8 cellular contexts compared by ENCODE assay signal in the genomic region with DNA sequence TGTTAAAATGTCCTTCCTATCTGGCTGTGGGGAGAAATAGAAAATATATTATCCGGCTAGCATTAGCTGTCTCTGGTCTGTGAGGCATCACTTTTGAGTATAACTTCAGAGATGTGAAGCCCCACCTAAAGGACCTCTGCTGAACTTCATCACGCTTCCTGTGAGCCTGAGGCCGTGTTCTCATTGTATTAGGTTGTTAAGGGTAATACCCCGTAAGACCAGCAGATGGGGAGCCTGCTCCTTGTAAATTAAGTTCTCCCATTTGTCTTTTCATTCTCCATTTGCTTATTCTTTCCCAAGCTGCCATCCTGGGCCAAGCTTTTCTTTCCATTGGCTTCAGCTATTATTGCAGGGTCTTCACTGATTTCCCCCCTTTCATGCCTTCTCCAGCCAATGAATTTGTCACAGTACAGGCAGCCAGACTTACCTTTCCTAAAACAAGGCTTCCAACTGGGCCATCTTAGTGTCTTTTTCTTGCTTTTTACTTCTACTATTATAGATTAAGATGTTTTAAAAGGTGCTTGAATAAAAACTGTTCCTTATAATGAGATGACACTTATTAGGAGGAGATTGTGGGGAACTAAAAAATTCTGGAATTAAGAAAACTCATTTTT. TPM values are rescaled to one million over a fixed set of nuclear protein-coding genes. Genes with fewer than 3 reads are reported as not detected.
DNase-seq lines count a peak whose midpoint lies in the region; ATAC-seq, FAIRE-seq and TF ChIP-seq lines count a peak whose summit lies in the region.

No MANE protein-coding gene starts in this region.

- H3K4me1 ChIP-seq in BE2C = no peaks in the 10 kb centered on the region

- H3K36me3 ChIP-seq in BE2C (peaks cover 56% of the 10 kb centered on the region), WERI-Rb-1 (peaks cover 71% of the 10 kb centered on the region), bronchial epithelial cell (ENCODE audit: control insufficient read depth, insufficient read depth, low read length) (peaks cover 2% of the 10 kb centered on the region), kidney epithelial cell (ENCODE audit: control insufficient read depth, insufficient read depth, low read length) (no peaks in the 10 kb centered on the region)

- no peaks in the 10 kb centered on the region for H3K9me3 ChIP-seq in BE2C
- H3K9me3 ChIP-seq in WERI-Rb-1 (ENCODE audit: severe bottlenecking) = no peaks in the 10 kb centered on the region

- H3K27me3 ChIP-seq in BE2C = no peaks in the 10 kb centered on the region
- no peaks in the 10 kb centered on the region for H3K27me3 ChIP-seq in WERI-Rb-1 (ENCODE audit: insufficient read depth, low read depth, severe bottlenecking)
- H3K27me3 ChIP-seq in bronchial epithelial cell (ENCODE audit: control insufficient read depth, insufficient read depth, low read length) = no peaks in the 10 kb centered on the region
- H3K27me3 ChIP-seq in kidney epithelial cell (ENCODE audit: control insufficient read depth, insufficient read depth, low read length) = no peaks in the 10 kb centered on the region

- TF ChIP-seq CTCF in BE2C (IDR thresholded peaks at IDR 0.05; ENCODE audit: low read depth, low read length) = peak; percentile 91
- TF ChIP-seq CTCF in WERI-Rb-1 (IDR thresholded peaks at IDR 0.05; ENCODE audit: low read depth, low read length) = peak; percentile 74
- TF ChIP-seq CTCF in bronchial epithelial cell (IDR thresholded peaks at IDR 0.05; ENCODE audit: insufficient read depth, low read length, severe bottlenecking) = peak; percentile 81
- TF ChIP-seq CTCF in kidney epithelial cell (IDR thresholded peaks at IDR 0.05; ENCODE audit: insufficient read depth, low read length, poor library complexity, severe bottlenecking) = peak; percentile 75

- peak; percentile 83 for DNase-seq in BE2C
- DNase-seq in NCI-H2227 treated with DMSO at 0.1 percent for 48 hours (lab: John Stamatoyannopoulos, UW) = peak; percentile 85
- peak; percentile 76 for DNase-seq in WERI-Rb-1
- peak; percentile 88 for DNase-seq in bronchial epithelial cell (ENCODE audit: low read depth)
- DNase-seq in kidney epithelial cell (ENCODE audit: low read depth) = peak; percentile 74
- peak; percentile 78 for DNase-seq in stimulated activated CD4-positive, alpha-beta T cell treated with anti-CD3 and anti-CD28 coated beads, Interleukin-4, amount 100 ng/mL, for 24 hours

- no peak overlapping the region for H3K27ac ChIP-seq in WERI-Rb-1

- no peak for FAIRE-seq in bronchial epithelial cell (lab: Jason Lieb, UNC)

- ATAC-seq in GM19043 (IDR thresholded peaks at IDR 0.05; ENCODE audit: low read depth, unreplicated experiment) (peak; percentile 98), HG03196 (IDR thresholded peaks at IDR 0.05; ENCODE audit: unreplicated experiment) (peak; percentile 98)

- H3K4me3 ChIP-seq in BE2C (ENCODE audit: low read depth, low read length) (no peak overlapping the region), WERI-Rb-1 (ENCODE audit: low read depth, low read length) (no peak overlapping the region), bronchial epithelial cell (ENCODE audit: low read depth, low read length) (no peak overlapping the region), kidney epithelial cell (ENCODE audit: low read depth, low read length) (no peak overlapping the region)

RNA-seq across cellular contexts. Expression of a gene that starts 12.4 kb away (rescaled TPM):
- 70.1 TPM for polyA plus RNA-seq in BE2C (2012; ENCODE audit: insufficient read depth, insufficient read length, low read depth)
- total RNA-seq in bronchial epithelial cell (21.5 and 24.2 TPM in 2 replicates), kidney epithelial cell (19.7 and 31.4 TPM in 2 replicates)

RNA-seq across cellular contexts. Expression of a gene that starts 12.7 kb away (rescaled TPM):
- 21.0 TPM for polyA plus RNA-seq in BE2C (2012; ENCODE audit: insufficient read depth, insufficient read length, low read depth)
- total RNA-seq in bronchial epithelial cell (34.5 and 50.3 TPM in 2 replicates), kidney epithelial cell (26.8 and 27.5 TPM in 2 replicates)

RNA-seq across cellular contexts. Expression of a gene that starts 37.1 kb away (rescaled TPM):
- polyA plus RNA-seq in BE2C (2012; ENCODE audit: insufficient read depth, insufficient read length, low read depth) = 56.3 TPM
- total RNA-seq in bronchial epithelial cell (84.1 and 96.1 TPM in 2 replicates), kidney epithelial cell (47.6 and 63.0 TPM in 2 replicates)
